ENCODE assay signal across 1 cellular context in genomic region chr18:51196116-51196810, GRCh38.
TF ChIP-seq lines count a peak whose summit lies in the region.

No MANE protein-coding gene starts in this region.

TF ChIP-seq in HepG2, 621 proteins besides CTCF, POLR2A, EP300 and RAD21 (continued from another document):
- TF ChIP-seq HNRNPLL (IDR thresholded peaks at IDR 0.05; ENCODE audit: low read depth, low read length, poor library complexity, severe bottlenecking) (peak; percentile 28), ZNF644 (CRISPR knock-in tag; IDR thresholded peaks at IDR 0.05; ENCODE audit: low read depth) (no peak), ZBTB20 (CRISPR knock-in tag; IDR thresholded peaks at IDR 0.05; ENCODE audit: borderline replicate concordance, low read depth) (no peak), ZNF329 (CRISPR knock-in tag; IDR thresholded peaks at IDR 0.05; ENCODE audit: low read depth) (no peak), ZFX (CRISPR knock-in tag; IDR thresholded peaks at IDR 0.05; ENCODE audit: low read depth) (0 out of 2 replicates have a peak, but pooled peaks have one; percentile 1), POGZ (CRISPR knock-in tag; IDR thresholded peaks at IDR 0.05) (no peak), ZNF777 (CRISPR knock-in tag; IDR thresholded peaks at IDR 0.05) (no peak), ZSCAN25 (CRISPR knock-in tag; IDR thresholded peaks at IDR 0.05) (peak; percentile 20; the same call in 1 of the 2 replicates), ZNF7 (CRISPR knock-in tag; IDR thresholded peaks at IDR 0.05) (no peak), ZBTB49 (CRISPR knock-in tag; IDR thresholded peaks at IDR 0.05; ENCODE audit: borderline replicate concordance) (no peak), HNRNPH1 (optimal IDR thresholded peaks at IDR 0.05; ENCODE audit: low read depth, low read length) (no peak), ZBTB42 (CRISPR knock-in tag; IDR thresholded peaks at IDR 0.05) (0 out of 2 replicates have a peak, but pooled peaks have one; percentile 61), BRCA1 (CRISPR knock-in tag; IDR thresholded peaks at IDR 0.05) (no peak), ZNF772 (CRISPR knock-in tag; IDR thresholded peaks at IDR 0.05) (0 out of 2 replicates have a peak, but pooled peaks have one; percentile 31), ZNF816 (CRISPR knock-in tag; IDR thresholded peaks at IDR 0.05; ENCODE audit: borderline replicate concordance) (0 out of 2 replicates have a peak, but pooled peaks have one; percentile 39), THRA (CRISPR knock-in tag; IDR thresholded peaks at IDR 0.05; ENCODE audit: borderline replicate concordance) (no peak), ZBTB43 (CRISPR knock-in tag; conservative IDR thresholded peaks at IDR 0.05) (no peak), ADNP (CRISPR knock-in tag; IDR thresholded peaks at IDR 0.05) (no peak), TAF1 (CRISPR knock-in tag; IDR thresholded peaks at IDR 0.05) (peak; percentile 58), ZNF510 (CRISPR knock-in tag; IDR thresholded peaks at IDR 0.05; ENCODE audit: low read depth) (no peak)
